In genomic region chr10:72744566-72744965, GRCh38 we compare ENCODE assay signal across 1 cellular context.
TF ChIP-seq lines count a peak whose summit lies in the region.

No MANE protein-coding gene starts in this region.

TF ChIP-seq in GM23338, 12 proteins besides CTCF, POLR2A, EP300 and RAD21:
- TF ChIP-seq ZNF462 (CRISPR knock-in tag; IDR thresholded peaks at IDR 0.05) = peak; percentile 53; the same call in 1 of the 2 replicates
- TF ChIP-seq EZH2 (IDR thresholded peaks at IDR 0.05; ENCODE audit: low read depth, unreplicated experiment) = no peak
- TF ChIP-seq ZNF331 (CRISPR knock-in tag; IDR thresholded peaks at IDR 0.05; ENCODE audit: low read depth) = no peak
TF ChIP-seq in GM23338: peak in this region for 1.
